ENCODE assay signal across 22 cellular contexts in the genomic region with DNA sequence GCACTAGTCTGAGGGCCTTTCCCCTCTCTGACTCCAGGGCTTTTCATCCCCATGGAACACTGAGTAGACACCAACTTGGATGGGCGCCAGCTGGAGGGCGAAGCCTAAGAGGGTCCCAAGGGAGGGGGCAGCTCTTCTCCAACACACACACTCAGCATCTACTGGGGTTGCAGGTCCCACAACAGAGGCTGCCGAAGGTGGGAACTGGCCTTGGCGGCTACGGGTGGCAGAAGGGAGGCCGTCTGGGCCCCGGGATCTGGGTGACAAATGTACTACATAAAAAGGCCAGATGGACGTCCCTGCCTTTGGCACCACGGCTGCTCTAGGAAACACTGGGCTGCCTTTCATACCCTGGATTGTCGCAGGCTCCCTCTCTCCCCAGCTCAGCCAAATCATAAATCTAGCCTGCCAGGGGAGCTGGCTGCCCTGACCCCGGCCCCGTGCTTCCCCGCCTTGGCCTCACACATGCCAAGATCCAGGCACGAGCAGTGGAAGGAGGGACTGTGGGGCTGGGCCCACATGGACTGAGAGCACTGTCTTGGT. TPM values are rescaled to one million over a fixed set of nuclear protein-coding genes. Genes with fewer than 3 reads are reported as not detected.
DNase-seq lines count a peak whose midpoint lies in the region; ATAC-seq, FAIRE-seq and TF ChIP-seq lines count a peak whose summit lies in the region.
"Had no signal": no experiment of that assay in that cellular context is flagged by ENCODE, and none has a peak within 500 bp of the region (broad histone marks: within the 10 kb centered on the region; RNA-seq: fewer than 3 reads in every experiment).

No MANE protein-coding gene starts in this region.

- no peak for FAIRE-seq in pancreas (lab: Jason Lieb, UNC)
- FAIRE-seq: small intestine had no signal

- WGBS in pancreas, 2 donors = 59 to 65% methylated on average over 14 of the region's 14 CpGs

- no peak for TF ChIP-seq CTCF in pancreas (IDR thresholded peaks at IDR 0.05)

- H3K36me3 ChIP-seq in pancreas = no peaks in the 10 kb centered on the region

- H3K9me3 ChIP-seq in pancreas = no peaks in the 10 kb centered on the region
- H3K9me3 ChIP-seq: testis had no signal

- no peak overlapping the region for H3K4me3 ChIP-seq in pancreas
- H3K4me3 ChIP-seq: testis had no signal

- no peaks in the 10 kb centered on the region for H3K4me1 ChIP-seq in pancreas

- H3K27me3 ChIP-seq in pancreas = no peaks in the 10 kb centered on the region
- H3K27me3 ChIP-seq: testis had no signal

- intact Hi-C loops in head of caudate nucleus (cut with DNase I) = no loop called here
- intact Hi-C loops in pancreas (cut with DNase I) = no loop called here

- ATAC-seq in pancreas = peak; percentile 19 to 77 (median 52)
- ATAC-seq in HG02678 (IDR thresholded peaks at IDR 0.05; ENCODE audit: unreplicated experiment) = no peak
- ATAC-seq: activated CD8-positive, alpha-beta memory T cell treated with anti-CD3 and anti-CD28 coated beads, Interleukin-2, amount 10 ng/mL, durations not matched to agents 7 days and 5 days had no signal

- DNase-seq in G401 (ENCODE audit: low spot score) (peak; percentile 94), NCI-H69 (lab: John Stamatoyannopoulos, UW) (peak; percentile 47), head of caudate nucleus (peak in 35 of 42 donors; percentile 16 to 72 (median 44)), pancreas (peak in 4 of 6 donors; percentile 9 to 59 (median 37)), SHP77 (lab: John Stamatoyannopoulos, UW) (no peak)
- no peak for DNase-seq in activated CD8-positive, alpha-beta memory T cell treated with anti-CD3 and anti-CD28 coated beads for 24 hours
- no peak for DNase-seq in activated naive CD4-positive, alpha-beta T cell treated with Interleukin-2 at 50 U/mL for 16 hours
- DNase-seq: activated CD4-positive, CD25-positive, alpha-beta regulatory T cell; activated CD8-positive, alpha-beta memory T cell treated with anti-CD3 and anti-CD28 coated beads, Interleukin-2, amount 10 ng/mL, durations not matched to agents 7 days and 5 days; activated gamma-delta T cell; dermis blood vessel endothelial cell; DMS153; HFFc6; kidney glomerular epithelial cell; NCI-H2081; occipital lobe; small intestine; stimulated activated CD4-positive, alpha-beta T cell treated with anti-CD3 and anti-CD28 coated beads, Interleukin-4, amount 100 ng/mL, for 4 hours; testis had no signal

- no peak overlapping the region for H3K27ac ChIP-seq in pancreas
- H3K27ac ChIP-seq: RWPE1, testis had no signal

- in situ Hi-C loops in G401 (cut with HindIII; ENCODE audit: low sequenced_read_pairs) = no loop called here

RNA-seq across cellular contexts. Expression of a gene that starts 31.5 kb away (rescaled TPM):
- 0.03 TPM in 1 of 2 replicates, not detected in the other for total RNA-seq in G401 (2014; rRNA removed; shearing (Covaris generic))
- total RNA-seq in pancreas = 1 to 10 TPM in 2 of 6 donors, under 1 TPM in 4; 0.52 to 2.7 (median 0.84) TPM
- 10 to 100 TPM in 1 of 2 donors, 1 to 10 TPM in 1; 3.5 to 11.0 TPM for polyA plus RNA-seq in pancreas
- total RNA-seq: activated CD8-positive, alpha-beta memory T cell treated with anti-CD3 and anti-CD28 coated beads, Interleukin-2, amount 10 ng/mL, durations not matched to agents 7 days and 5 days; dermis blood vessel endothelial cell; HFFc6; mononuclear cell had no signal

Comparison
In these comparisons a context has a peak if more than half of its experiments do, and no peak if none do; other contexts are left out.
1. DNase-seq: peak in G401 (single experiment), NCI-H69 (single experiment), head of caudate nucleus (35 of 42) and pancreas (4 of 6); none in activated CD8-positive, alpha-beta memory T cell treated with anti-CD3 and anti-CD28 coated beads for 24 hours (single experiment), SHP77 (0 of 2) and activated naive CD4-positive, alpha-beta T cell treated with Interleukin-2 at 50 U/mL for 16 hours (single experiment).